In the genomic region with DNA sequence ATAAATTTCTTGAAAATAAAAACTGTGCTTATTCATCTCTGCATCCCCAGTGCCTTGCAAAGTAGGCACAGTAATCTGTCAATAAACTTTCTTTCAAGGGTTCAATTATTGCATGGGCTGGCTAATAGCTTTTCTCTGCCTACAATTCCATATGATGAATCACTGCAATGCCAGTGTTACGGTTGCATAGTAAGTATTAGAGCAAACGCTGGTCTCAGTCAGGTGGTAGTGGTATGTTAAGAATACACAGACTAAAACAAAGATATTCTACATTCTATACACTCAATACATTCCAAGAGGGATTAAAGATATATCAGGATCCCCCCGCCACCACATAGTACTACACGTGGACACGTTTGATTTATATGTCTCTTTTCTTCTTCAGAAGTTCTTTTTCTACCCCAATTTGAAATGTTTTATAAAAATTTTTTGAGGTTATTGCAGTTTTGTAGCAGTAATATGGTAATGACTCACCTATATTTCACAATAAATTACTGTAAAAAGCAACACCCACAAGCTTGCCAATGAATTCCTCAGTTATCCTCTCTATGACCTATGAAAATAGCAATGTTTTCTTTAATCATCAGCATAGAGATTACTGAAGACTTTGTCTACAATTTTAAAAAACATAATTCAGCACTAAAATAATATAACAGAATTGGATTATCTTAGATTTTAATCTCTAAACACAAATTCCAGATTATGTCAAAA, we compare ENCODE assay signal across 13 cellular contexts.
DNase-seq lines count a peak whose midpoint lies in the region; ATAC-seq, FAIRE-seq and TF ChIP-seq lines count a peak whose summit lies in the region.
"Had no signal": no experiment of that assay in that cellular context is flagged by ENCODE, and none has a peak within 500 bp of the region (broad histone marks: within the 10 kb centered on the region; RNA-seq: fewer than 3 reads in every experiment).

No MANE protein-coding gene starts in this region.

- FAIRE-seq in A549 (lab: Jason Lieb, UNC), result peak; percentile 98

- H3K4me3 ChIP-seq in A549, result no peak overlapping the region
- no peak overlapping the region for H3K4me3 ChIP-seq in dorsolateral prefrontal cortex
- H3K4me3 ChIP-seq: BLaER1 treated with 17β-estradiol and CSF1 and Interleukin-3, amounts not matched to agents 10 nM and 100 nM; spleen had no signal

- H3K27me3 ChIP-seq in dorsolateral prefrontal cortex, result peaks cover 0 to 10% (median 0%) of the 10 kb centered on the region in 45 donors
- H3K27me3 ChIP-seq: BLaER1 treated with 17β-estradiol and CSF1 and Interleukin-3, amounts not matched to agents 10 nM and 100 nM; spleen had no signal

- TF ChIP-seq CTCF in A549 (IDR thresholded peaks at IDR 0.05) (no peak), dorsolateral prefrontal cortex (IDR thresholded peaks at IDR 0.05 in 54 of 56, conservative IDR thresholded peaks at IDR 0.05 in 2 of 56; ENCODE audit: low read depth in 1 of 56, partially characterized antibody in 56 of 56) (no peak)

- H3K4me1 ChIP-seq in A549, result peaks cover 85% of the 10 kb centered on the region

- CTCF ChIA-PET in A549 (lab: Yijun Ruan, JAX), result interaction anchor here (0.9 to 4.9 kb wide), 7 partner anchors 12 to 135 kb away, joined by 3 to 34 read pairs (median 7); no protein-coding TSS in a partner anchor

- peak; percentile 53 to 59; a peak in 3 of 5 replicates for TF ChIP-seq EP300 in A549 (IDR thresholded peaks at IDR 0.05)

- H3K27ac ChIP-seq in A549 (peak overlapping the region; percentile 87 to 96), dorsolateral prefrontal cortex (no peak overlapping the region)
- H3K27ac ChIP-seq: BLaER1 treated with 17β-estradiol and CSF1 and Interleukin-3, amounts not matched to agents 10 nM and 100 nM; spleen had no signal

- TF ChIP-seq POLR2A in A549 (IDR thresholded peaks at IDR 0.05; ENCODE audit: low read length), result no peak

- intact Hi-C loops in dorsolateral prefrontal cortex (cut with DNase I), result no loop called here

- POLR2A ChIA-PET in A549 (lab: Yijun Ruan, JAX), result interaction anchor here (1.4 to 2.1 kb wide), 2 partner anchors 102 to 137 kb away, joined by 4 to 14 read pairs; no protein-coding TSS in a partner anchor

- ATAC-seq in A549 (peak; percentile 67 to 72), GM21528 (IDR thresholded peaks at IDR 0.05; ENCODE audit: low FRiP score, unreplicated experiment) (no peak), GM19351 (IDR thresholded peaks at IDR 0.05; ENCODE audit: unreplicated experiment) (no peak)
- ATAC-seq: stimulated activated effector memory CD8-positive, alpha-beta T cell treated with anti-CD3 and anti-CD28 coated beads, Interleukin-12 subunit alpha, Interleukin-12 subunit beta, amount 100 ng/mL, for 72 hours had no signal

- 4% methylated on average over 5 of the region's 5 CpGs for WGBS in A549 (ENCODE audit: missing lambda C conversion rate)

- peak overlapping the region; percentile 63 for H3K4me2 ChIP-seq in A549

- DNase-seq in A549 (ENCODE audit: low read depth in 1 of 2, low spot score in 1 of 2) (peak in 1 of 2 experiments; percentile 84), HPDE6-E6E7 (ENCODE audit: extremely low spot score) (peak; percentile 29), astrocyte of the hippocampus (ENCODE audit: low read depth, low spot score) (peak; percentile 36), iris pigment epithelial cell (ENCODE audit: low read depth) (peak; percentile 89), dorsolateral prefrontal cortex (no peak), DMS53 treated with DMSO at 0.1 percent for 48 hours (lab: John Stamatoyannopoulos, UW; ENCODE audit: unreplicated experiment) (no peak)
- DNase-seq: activated CD4-positive, alpha-beta T cell treated with anti-CD3 and anti-CD28 coated beads, Interleukin-2, amount 50 U/mL, for 48 hours; activated naive CD8-positive, alpha-beta T cell treated with anti-CD3 and anti-CD28 coated beads for 36 hours; spleen had no signal

- no peak; a peak in 1 of 5 replicates for TF ChIP-seq RAD21 in A549 (conservative IDR thresholded peaks at IDR 0.05 in 1 of 2, IDR thresholded peaks at IDR 0.05 in 1 of 2)

- H3K9me3 ChIP-seq in A549, result no peaks in the 10 kb centered on the region
- H3K9me3 ChIP-seq: BLaER1 treated with 17β-estradiol and CSF1 and Interleukin-3, amounts not matched to agents 10 nM and 100 nM; spleen had no signal

TF ChIP-seq in A549, 52 proteins besides CTCF, POLR2A, EP300 and RAD21 (continues in another document):
- no peak for TF ChIP-seq MAFK (IDR thresholded peaks at IDR 0.05; ENCODE audit: partially characterized antibody)
- TF ChIP-seq FOXS1 (CRISPR knock-in tag; IDR thresholded peaks at IDR 0.05), result peak; percentile 65; the same call in 1 of the 2 replicates
- no peak for TF ChIP-seq NFE2L2 (conservative IDR thresholded peaks at IDR 0.05; ENCODE audit: low read length)
- TF ChIP-seq FOSB (CRISPR knock-in tag; IDR thresholded peaks at IDR 0.05), result no peak
- TF ChIP-seq RARB (CRISPR knock-in tag; IDR thresholded peaks at IDR 0.05), result peak; percentile 68; the same call in 1 of the 2 replicates
- no peak for TF ChIP-seq SREBF2 (IDR thresholded peaks at IDR 0.05)
- TF ChIP-seq TFCP2L1 (CRISPR knock-in tag; IDR thresholded peaks at IDR 0.05), result no peak
- peak; percentile 71; the same call in 1 of the 2 replicates for TF ChIP-seq GATA3 (IDR thresholded peaks at IDR 0.05; ENCODE audit: borderline replicate concordance)
- no peak for TF ChIP-seq KDM5A (IDR thresholded peaks at IDR 0.05)
- TF ChIP-seq JUNB (IDR thresholded peaks at IDR 0.05), result peak; percentile 96
- peak; percentile 8; the same call in 2 of the 3 replicates for TF ChIP-seq SMC3 (IDR thresholded peaks at IDR 0.05)
- no peak for TF ChIP-seq TP53 (CRISPR knock-in tag; IDR thresholded peaks at IDR 0.05)
- no peak for TF ChIP-seq HOXB13 (CRISPR knock-in tag; IDR thresholded peaks at IDR 0.05; ENCODE audit: low read depth)
- TF ChIP-seq RFX5 (IDR thresholded peaks at IDR 0.05), result no peak
- TF ChIP-seq HOXB5 (CRISPR knock-in tag; IDR thresholded peaks at IDR 0.05), result no peak
- no peak for TF ChIP-seq CBX2 (IDR thresholded peaks at IDR 0.05; ENCODE audit: borderline replicate concordance, low read depth)
- TF ChIP-seq HDAC2 (IDR thresholded peaks at IDR 0.05), result no peak
- TF ChIP-seq MAZ (IDR thresholded peaks at IDR 0.05; ENCODE audit: borderline replicate concordance, low read depth, low read length), result no peak
- TF ChIP-seq, protein P1, sequence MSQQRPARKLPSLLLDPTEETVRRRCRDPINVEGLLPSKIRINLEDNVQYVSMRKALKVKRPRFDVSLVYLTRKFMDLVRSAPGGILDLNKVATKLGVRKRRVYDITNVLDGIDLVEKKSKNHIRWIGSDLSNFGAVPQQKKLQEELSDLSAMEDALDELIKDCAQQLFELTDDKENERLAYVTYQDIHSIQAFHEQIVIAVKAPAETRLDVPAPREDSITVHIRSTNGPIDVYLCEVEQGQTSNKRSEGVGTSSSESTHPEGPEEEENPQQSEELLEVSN (IDR thresholded peaks at IDR 0.05; ENCODE audit: borderline replicate concordance, low read depth), result no peak
- TF ChIP-seq, protein P2, sequence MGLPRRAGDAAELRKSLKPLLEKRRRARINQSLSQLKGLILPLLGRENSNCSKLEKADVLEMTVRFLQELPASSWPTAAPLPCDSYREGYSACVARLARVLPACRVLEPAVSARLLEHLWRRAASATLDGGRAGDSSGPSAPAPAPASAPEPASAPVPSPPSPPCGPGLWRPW (IDR thresholded peaks at IDR 0.05), result peak; percentile 74
- no peak for TF ChIP-seq MYC (IDR thresholded peaks at IDR 0.05; ENCODE audit: borderline replicate concordance, low read length)
- TF ChIP-seq, protein P3, sequence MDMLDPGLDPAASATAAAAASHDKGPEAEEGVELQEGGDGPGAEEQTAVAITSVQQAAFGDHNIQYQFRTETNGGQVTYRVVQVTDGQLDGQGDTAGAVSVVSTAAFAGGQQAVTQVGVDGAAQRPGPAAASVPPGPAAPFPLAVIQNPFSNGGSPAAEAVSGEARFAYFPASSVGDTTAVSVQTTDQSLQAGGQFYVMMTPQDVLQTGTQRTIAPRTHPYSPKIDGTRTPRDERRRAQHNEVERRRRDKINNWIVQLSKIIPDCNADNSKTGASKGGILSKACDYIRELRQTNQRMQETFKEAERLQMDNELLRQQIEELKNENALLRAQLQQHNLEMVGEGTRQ (IDR thresholded peaks at IDR 0.05), result no peak
- TF ChIP-seq RNF2 (IDR thresholded peaks at IDR 0.05; ENCODE audit: borderline replicate concordance, low read depth), result no peak
- TF ChIP-seq NR3C1 (IDR thresholded peaks at IDR 0.05), result no peak
- TF ChIP-seq, protein P4, sequence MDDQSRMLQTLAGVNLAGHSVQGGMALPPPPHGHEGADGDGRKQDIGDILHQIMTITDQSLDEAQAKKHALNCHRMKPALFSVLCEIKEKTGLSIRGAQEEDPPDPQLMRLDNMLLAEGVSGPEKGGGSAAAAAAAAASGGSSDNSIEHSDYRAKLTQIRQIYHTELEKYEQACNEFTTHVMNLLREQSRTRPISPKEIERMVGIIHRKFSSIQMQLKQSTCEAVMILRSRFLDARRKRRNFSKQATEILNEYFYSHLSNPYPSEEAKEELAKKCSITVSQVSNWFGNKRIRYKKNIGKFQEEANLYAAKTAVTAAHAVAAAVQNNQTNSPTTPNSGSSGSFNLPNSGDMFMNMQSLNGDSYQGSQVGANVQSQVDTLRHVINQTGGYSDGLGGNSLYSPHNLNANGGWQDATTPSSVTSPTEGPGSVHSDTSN (IDR thresholded peaks at IDR 0.05), result no peak
- no peak for TF ChIP-seq PHF8 (IDR thresholded peaks at IDR 0.05; ENCODE audit: borderline replicate concordance, low read depth)
- TF ChIP-seq ESRRA (IDR thresholded peaks at IDR 0.05; ENCODE audit: borderline replicate concordance, low read length), result no peak
- TF ChIP-seq, protein P5, sequence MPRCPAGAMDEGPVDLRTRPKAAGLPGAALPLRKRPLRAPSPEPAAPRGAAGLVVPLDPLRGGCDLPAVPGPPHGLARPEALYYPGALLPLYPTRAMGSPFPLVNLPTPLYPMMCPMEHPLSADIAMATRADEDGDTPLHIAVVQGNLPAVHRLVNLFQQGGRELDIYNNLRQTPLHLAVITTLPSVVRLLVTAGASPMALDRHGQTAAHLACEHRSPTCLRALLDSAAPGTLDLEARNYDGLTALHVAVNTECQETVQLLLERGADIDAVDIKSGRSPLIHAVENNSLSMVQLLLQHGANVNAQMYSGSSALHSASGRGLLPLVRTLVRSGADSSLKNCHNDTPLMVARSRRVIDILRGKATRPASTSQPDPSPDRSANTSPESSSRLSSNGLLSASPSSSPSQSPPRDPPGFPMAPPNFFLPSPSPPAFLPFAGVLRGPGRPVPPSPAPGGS (IDR thresholded peaks at IDR 0.05), result peak; percentile 47; the same call in 1 of the 3 replicates
- TF ChIP-seq BHLHE40 (IDR thresholded peaks at IDR 0.05; ENCODE audit: low read depth, low read length), result no peak
- TF ChIP-seq JUN (IDR thresholded peaks at IDR 0.05), result peak; percentile 45 to 89; a peak in 3 of 5 replicates
- TF ChIP-seq ZFP36 (IDR thresholded peaks at IDR 0.05; ENCODE audit: borderline replicate concordance, partially characterized antibody), result no peak

Comparison
In these comparisons a context has a peak if more than half of its experiments do, and no peak if none do; other contexts are left out.
1. ATAC-seq: peak in A549 (2 of 2); none in GM21528 (single experiment) and GM19351 (single experiment).
2. DNase-seq: peak in HPDE6-E6E7 (single experiment), astrocyte of the hippocampus (single experiment) and iris pigment epithelial cell (single experiment); none in dorsolateral prefrontal cortex (0 of 10) and DMS53 treated with DMSO at 0.1 percent for 48 hours (single experiment).
3. H3K27ac ChIP-seq: peak in A549 (2 of 2); none in dorsolateral prefrontal cortex (0 of 59).